35 cellular contexts compared by ENCODE assay signal in the genomic region with DNA sequence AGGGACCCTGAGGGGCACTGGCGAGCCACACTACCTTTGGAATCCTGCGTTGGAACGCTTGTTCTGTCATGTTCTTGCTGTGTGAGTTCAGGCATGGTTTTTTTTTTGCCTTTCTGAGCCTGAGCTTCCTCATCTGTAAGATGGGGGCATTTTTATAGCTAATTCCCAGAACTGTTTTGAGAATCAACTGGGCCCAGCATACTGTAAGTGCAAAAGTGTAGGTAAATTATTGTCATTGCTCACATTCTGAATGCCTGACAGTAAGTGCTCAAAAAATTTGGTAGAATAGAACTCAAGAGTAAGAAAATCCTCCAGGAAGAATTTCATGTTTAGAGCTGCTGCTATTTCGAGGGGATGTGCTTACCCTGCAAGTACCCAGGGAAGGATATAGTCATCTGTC.
"Had no signal": no experiment of that assay in that cellular context is flagged by ENCODE, and none has a peak within 500 bp of the region (broad histone marks: within the 10 kb centered on the region; RNA-seq: fewer than 3 reads in every experiment).

No MANE protein-coding gene starts in this region.

- H3K9me3 Mint-ChIP-seq: activated B cell treated with CpG ODN at 0.5 μM for 24 hours; activated CD4-positive, alpha-beta memory T cell treated with anti-CD3 and anti-CD28 coated beads for 36 hours; activated CD4-positive, alpha-beta T cell treated with anti-CD3 and anti-CD28 coated beads, Interleukin-2, amount 10 ng/mL, durations not matched to agents 24 days and 14 days; activated CD8-positive, alpha-beta T cell treated with anti-CD3 and anti-CD28 coated beads for 36 hours; activated naive CD4-positive, alpha-beta T cell treated with anti-CD3 and anti-CD28 coated beads, Interleukin-2, amount 10 ng/mL, durations not matched to agents 7 days and 5 days; activated naive CD4-positive, alpha-beta T cell treated with anti-CD3 and anti-CD28 coated beads, Interleukin-2, amount 50 U/mL, for 24 hours; activated naive CD8-positive, alpha-beta T cell treated with anti-CD3 and anti-CD28 coated beads, Interleukin-2, amount 10 ng/mL, durations not matched to agents 7 days and 5 days; activated naive CD8-positive, alpha-beta T cell treated with anti-CD3 and anti-CD28 coated beads, Interleukin-2, amount 50 U/mL, for 24 hours; activated T-cell treated with anti-CD3 and anti-CD28 coated beads, Interleukin-2, amount 50 U/mL, for 4 hours; activated T-cell treated with anti-CD3 and anti-CD28 coated beads, Interleukin-2, amount 50 U/mL, for 72 hours; activated T-helper 1 cell treated with anti-CD3 and anti-CD28 coated beads, Interleukin-12 subunit alpha, Interleukin-12 subunit beta, Interleukin-2, Interleukin-4 antibody, amounts not matched to agents 30 ng/mL and 10 ng/mL and 1 ng/mL, durations not matched to agents 14 hours and 24 hours and 36 hours; activated T-helper 17 cell treated with anti-CD3 and anti-CD28 coated beads, Interleukin-2, amount 50 U/mL, for 72 hours; central memory CD8-positive, alpha-beta T cell; T-helper 1 cell treated with Interleukin-12 subunit alpha and Interleukin-12 subunit beta and Interleukin-4 antibody, amounts not matched to agents 30 μg/mL and 1 μg/mL, for 36 hours; T-helper 2 cell treated with Interferon-gamma antibody and Interleukin-4, amounts not matched to agents 5 μg/mL and 100 μg/mL, for 36 hours had no signal

- DNase-seq: activated B cell treated with CpG ODN at 0.5 μM for 24 hours; activated CD4-positive, alpha-beta memory T cell treated with anti-CD3 and anti-CD28 coated beads for 36 hours; activated CD4-positive, alpha-beta T cell treated with anti-CD3 and anti-CD28 coated beads for 4 hours; activated CD4-positive, alpha-beta T cell treated with anti-CD3 and anti-CD28 coated beads, Interleukin-2, amount 10 ng/mL, durations not matched to agents 24 days and 14 days; activated CD4-positive, alpha-beta T cell treated with anti-CD3 and anti-CD28 coated beads, Interleukin-2, amount 50 U/mL, for 1 hour; activated CD4-positive, alpha-beta T cell treated with anti-CD3 and anti-CD28 coated beads, Interleukin-2, amount 50 U/mL, for 4 hours; activated CD4-positive, CD25-positive, alpha-beta regulatory T cell treated with anti-CD3 and anti-CD28 coated beads, Interleukin-2, amount 50 U/mL, for 72 hours; activated CD8-positive, alpha-beta memory T cell treated with anti-CD3 and anti-CD28 coated beads, Interleukin-2, amount 50 U/mL, for 4 hours; activated CD8-positive, alpha-beta T cell treated with anti-CD3 and anti-CD28 coated beads for 36 hours; activated gamma-delta T cell; activated naive CD4-positive, alpha-beta T cell treated with anti-CD3 and anti-CD28 coated beads, Interleukin-2, amount 10 ng/mL, durations not matched to agents 7 days and 5 days; activated naive CD4-positive, alpha-beta T cell treated with Interleukin-2 at 50 U/mL for 16 hours; activated naive CD8-positive, alpha-beta T cell treated with anti-CD3 and anti-CD28 coated beads, Interleukin-2, amount 10 ng/mL, durations not matched to agents 7 days and 5 days; activated naive CD8-positive, alpha-beta T cell treated with anti-CD3 and anti-CD28 coated beads, Interleukin-2, amount 50 U/mL, for 24 hours; activated T-cell treated with anti-CD3 and anti-CD28 coated beads for 4 hours; activated T-cell treated with anti-CD3 and anti-CD28 coated beads, Interleukin-2, amount 50 U/mL, for 1 hour; activated T-cell treated with anti-CD3 and anti-CD28 coated beads, Interleukin-2, amount 50 U/mL, for 4 hours; activated T-cell treated with anti-CD3 and anti-CD28 coated beads, Interleukin-2, amount 50 U/mL, for 72 hours; amygdala; caudate nucleus; cerebellar nuclear complex; T-helper 1 cell; T-helper 2 cell; T-helper 9 cell had no signal

- H3K36me3 Mint-ChIP-seq: activated CD4-positive, alpha-beta memory T cell treated with anti-CD3 and anti-CD28 coated beads for 36 hours; activated naive CD4-positive, alpha-beta T cell treated with anti-CD3 and anti-CD28 coated beads, Interleukin-2, amount 10 ng/mL, durations not matched to agents 7 days and 5 days; activated naive CD4-positive, alpha-beta T cell treated with anti-CD3 and anti-CD28 coated beads, Interleukin-2, amount 50 U/mL, for 24 hours; activated naive CD8-positive, alpha-beta T cell treated with anti-CD3 and anti-CD28 coated beads, Interleukin-2, amount 10 ng/mL, durations not matched to agents 7 days and 5 days; brain had no signal

- H3K4me3 ChIP-seq: ascending aorta, cardiac muscle cell had no signal

- H3K4me1 ChIP-seq: ascending aorta had no signal

- H3K27ac ChIP-seq: ascending aorta, cardiac muscle cell, VCaP had no signal

- H3K27me3 Mint-ChIP-seq: activated B cell treated with CpG ODN at 0.5 μM for 24 hours; activated CD4-positive, alpha-beta memory T cell treated with anti-CD3 and anti-CD28 coated beads for 36 hours had no signal

- H3K27ac Mint-ChIP-seq: activated CD4-positive, alpha-beta memory T cell treated with anti-CD3 and anti-CD28 coated beads for 36 hours; activated CD4-positive, alpha-beta T cell treated with anti-CD3 and anti-CD28 coated beads, Interleukin-2, amount 10 ng/mL, durations not matched to agents 24 days and 14 days; activated CD8-positive, alpha-beta T cell treated with anti-CD3 and anti-CD28 coated beads for 36 hours; activated naive CD4-positive, alpha-beta T cell treated with anti-CD3 and anti-CD28 coated beads, Interleukin-2, amount 10 ng/mL, durations not matched to agents 7 days and 5 days; activated naive CD4-positive, alpha-beta T cell treated with anti-CD3 and anti-CD28 coated beads, Interleukin-2, amount 50 U/mL, for 24 hours; activated naive CD8-positive, alpha-beta T cell; activated naive CD8-positive, alpha-beta T cell treated with anti-CD3 and anti-CD28 coated beads, Interleukin-2, amount 10 ng/mL, durations not matched to agents 7 days and 5 days; activated naive CD8-positive, alpha-beta T cell treated with anti-CD3 and anti-CD28 coated beads, Interleukin-2, amount 50 U/mL, for 24 hours; activated T-cell treated with anti-CD3 and anti-CD28 coated beads, Interleukin-2, amount 50 U/mL, for 72 hours; activated T-helper 1 cell treated with anti-CD3 and anti-CD28 coated beads, Interleukin-12 subunit alpha, Interleukin-12 subunit beta, Interleukin-2, Interleukin-4 antibody, amounts not matched to agents 30 ng/mL and 10 ng/mL and 1 ng/mL, durations not matched to agents 14 hours and 24 hours and 36 hours; activated T-helper 17 cell treated with anti-CD3 and anti-CD28 coated beads, Interleukin-2, amount 50 U/mL, for 72 hours; brain; T-helper 1 cell treated with Interleukin-12 subunit alpha and Interleukin-12 subunit beta and Interleukin-4 antibody, amounts not matched to agents 30 μg/mL and 1 μg/mL, for 36 hours; T-helper 2 cell treated with Interferon-gamma antibody and Interleukin-4, amounts not matched to agents 5 μg/mL and 100 μg/mL, for 36 hours had no signal

- ATAC-seq: activated CD8-positive, alpha-beta T cell treated with anti-CD3 and anti-CD28 coated beads for 36 hours; activated naive CD8-positive, alpha-beta T cell treated with anti-CD3 and anti-CD28 coated beads, Interleukin-2, amount 50 U/mL, for 24 hours; activated T-cell treated with anti-CD3 and anti-CD28 coated beads, Interleukin-2, amount 50 U/mL, for 4 hours; activated T-cell treated with anti-CD3 and anti-CD28 coated beads, Interleukin-2, amount 50 U/mL, for 72 hours; activated T-helper 17 cell treated with anti-CD3 and anti-CD28 coated beads, Interleukin-2, amount 50 U/mL, for 72 hours had no signal

- H3K9me3 ChIP-seq: ascending aorta had no signal

- H3K36me3 ChIP-seq: ascending aorta, cardiac muscle cell had no signal

- H3K4me3 Mint-ChIP-seq: activated B cell treated with CpG ODN at 0.5 μM for 24 hours; activated CD4-positive, alpha-beta memory T cell treated with anti-CD3 and anti-CD28 coated beads for 36 hours; activated CD4-positive, alpha-beta T cell treated with anti-CD3 and anti-CD28 coated beads, Interleukin-2, amount 10 ng/mL, durations not matched to agents 24 days and 14 days; activated CD8-positive, alpha-beta T cell treated with anti-CD3 and anti-CD28 coated beads for 36 hours; activated naive CD4-positive, alpha-beta T cell treated with anti-CD3 and anti-CD28 coated beads, Interleukin-2, amount 10 ng/mL, durations not matched to agents 7 days and 5 days; activated naive CD4-positive, alpha-beta T cell treated with anti-CD3 and anti-CD28 coated beads, Interleukin-2, amount 50 U/mL, for 24 hours; activated naive CD8-positive, alpha-beta T cell; activated naive CD8-positive, alpha-beta T cell treated with anti-CD3 and anti-CD28 coated beads, Interleukin-2, amount 10 ng/mL, durations not matched to agents 7 days and 5 days; activated naive CD8-positive, alpha-beta T cell treated with anti-CD3 and anti-CD28 coated beads, Interleukin-2, amount 50 U/mL, for 24 hours; activated T-cell treated with anti-CD3 and anti-CD28 coated beads, Interleukin-2, amount 50 U/mL, for 4 hours; activated T-cell treated with anti-CD3 and anti-CD28 coated beads, Interleukin-2, amount 50 U/mL, for 72 hours; activated T-helper 1 cell treated with anti-CD3 and anti-CD28 coated beads, Interleukin-12 subunit alpha, Interleukin-12 subunit beta, Interleukin-2, Interleukin-4 antibody, amounts not matched to agents 30 ng/mL and 10 ng/mL and 1 ng/mL, durations not matched to agents 14 hours and 24 hours and 36 hours; activated T-helper 17 cell treated with anti-CD3 and anti-CD28 coated beads, Interleukin-2, amount 50 U/mL, for 72 hours; brain; central memory CD8-positive, alpha-beta T cell; T-helper 1 cell treated with Interleukin-12 subunit alpha and Interleukin-12 subunit beta and Interleukin-4 antibody, amounts not matched to agents 30 μg/mL and 1 μg/mL, for 36 hours; T-helper 2 cell treated with Interferon-gamma antibody and Interleukin-4, amounts not matched to agents 5 μg/mL and 100 μg/mL, for 36 hours had no signal

- H3K27me3 ChIP-seq: ascending aorta, cardiac muscle cell had no signal

- H3K4me1 Mint-ChIP-seq: activated CD4-positive, alpha-beta T cell treated with anti-CD3 and anti-CD28 coated beads, Interleukin-2, amount 10 ng/mL, durations not matched to agents 24 days and 14 days; activated naive CD4-positive, alpha-beta T cell treated with anti-CD3 and anti-CD28 coated beads, Interleukin-2, amount 10 ng/mL, durations not matched to agents 7 days and 5 days; activated naive CD4-positive, alpha-beta T cell treated with anti-CD3 and anti-CD28 coated beads, Interleukin-2, amount 50 U/mL, for 24 hours; activated naive CD8-positive, alpha-beta T cell treated with anti-CD3 and anti-CD28 coated beads, Interleukin-2, amount 10 ng/mL, durations not matched to agents 7 days and 5 days; activated T-helper 17 cell treated with anti-CD3 and anti-CD28 coated beads, Interleukin-2, amount 50 U/mL, for 72 hours; central memory CD8-positive, alpha-beta T cell had no signal
